10 cellular contexts compared by ENCODE assay signal in the genomic region with DNA sequence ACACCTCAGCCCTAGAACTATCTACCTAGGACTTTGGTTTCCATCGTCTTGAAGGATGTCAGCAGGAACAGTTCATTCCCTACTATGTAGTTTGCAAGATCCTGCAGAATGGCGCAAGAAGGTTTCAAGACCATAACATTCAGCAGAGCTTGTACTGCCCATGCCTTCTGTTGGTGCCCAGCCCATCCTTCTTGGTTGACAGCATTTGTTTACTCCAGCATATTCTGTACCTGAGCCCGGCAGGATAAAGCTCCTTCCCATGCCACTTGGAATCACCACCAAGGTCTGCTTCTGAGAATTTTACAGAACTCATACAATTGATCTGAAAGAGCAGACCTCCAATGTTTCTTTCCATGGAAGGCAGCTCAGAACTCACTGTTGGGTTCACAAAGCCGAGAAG.
DNase-seq lines count a peak whose midpoint lies in the region; ATAC-seq and TF ChIP-seq lines count a peak whose summit lies in the region.
"Had no signal": no experiment of that assay in that cellular context is flagged by ENCODE, and none has a peak within 500 bp of the region (broad histone marks: within the 10 kb centered on the region; RNA-seq: fewer than 3 reads in every experiment).

No MANE protein-coding gene starts in this region.

- BruUV-seq in PC-3 (replicated peaks; lab: Mats Ljungman, UMichigan), result no TSS peak

- no peak overlapping the region for H3K4me3 Mint-ChIP-seq in activated naive CD8-positive, alpha-beta T cell treated with anti-CD3 and anti-CD28 coated beads for 36 hours

- DNase-seq in right atrium auricular region (ENCODE audit: low spot score) (no peak), Right ventricle myocardium inferior (ENCODE audit: missing footprints) (no peak), upper lobe of right lung (no peak), SKM-1 (lab: John Stamatoyannopoulos, UW; ENCODE audit: unreplicated experiment) (no peak), PC-3 (no peak)
- no peak for DNase-seq in activated naive CD8-positive, alpha-beta T cell treated with anti-CD3 and anti-CD28 coated beads for 36 hours
- DNase-seq: NCI-H524, small intestine had no signal

- CTCF ChIA-PET in PC-3 (lab: Charles Lee), result no interaction called here

- H3K4me3 ChIP-seq in right atrium auricular region (peak overlapping the region; percentile 30 to 62), muscle layer of duodenum (ENCODE audit: low read depth in 1 of 2, low read length in 2 of 2) (peak overlapping the region; percentile 69 to 77), upper lobe of right lung (peak overlapping the region; percentile 58), PC-3 (ENCODE audit: low read length) (no peak overlapping the region)

- intact Hi-C loops in Right ventricle myocardium inferior (cut with DNase I), result no loop called here
- intact Hi-C loops in upper lobe of right lung (cut with DNase I), result no loop called here
- intact Hi-C loops in PC-3 (cut with micrococcal nuclease), result no loop called here

- peaks cover 8% of the 10 kb centered on the region for H3F3A ChIP-seq in PC-3 (ENCODE audit: low read length, unreplicated experiment)

- H3K4me1 Mint-ChIP-seq in activated naive CD8-positive, alpha-beta T cell treated with anti-CD3 and anti-CD28 coated beads for 36 hours, result peaks cover 75% of the 10 kb centered on the region

- no peak overlapping the region for H3K9ac ChIP-seq in PC-3 (ENCODE audit: low read length)

- H3K27ac ChIP-seq in right atrium auricular region (peak overlapping the region; percentile 97 to 98), muscle layer of duodenum (ENCODE audit: low read length) (peak overlapping the region; percentile 96), upper lobe of right lung (no peak overlapping the region), PC-3 (ENCODE audit: low read length) (no peak overlapping the region)

- no peaks in the 10 kb centered on the region for H3K27me3 ChIP-seq in right atrium auricular region
- H3K27me3 ChIP-seq in muscle layer of duodenum (ENCODE audit: low read depth, low read length), result no peaks in the 10 kb centered on the region
- H3K27me3 ChIP-seq in upper lobe of right lung, result no peaks in the 10 kb centered on the region
- no peaks in the 10 kb centered on the region for H3K27me3 ChIP-seq in PC-3 (ENCODE audit: low read length)

- TF ChIP-seq CTCF in right atrium auricular region (IDR thresholded peaks at IDR 0.05) (no peak), upper lobe of right lung (IDR thresholded peaks at IDR 0.05) (no peak), PC-3 (conservative IDR thresholded peaks at IDR 0.05; ENCODE audit: low read depth, low read length) (no peak)

- no peaks in the 10 kb centered on the region for H3K9me3 ChIP-seq in right atrium auricular region
- no peaks in the 10 kb centered on the region for H3K9me3 ChIP-seq in muscle layer of duodenum (ENCODE audit: control insufficient read depth in 1 of 2, low read length in 2 of 2)
- no peaks in the 10 kb centered on the region for H3K9me3 ChIP-seq in upper lobe of right lung
- H3K9me3 ChIP-seq in PC-3 (ENCODE audit: low read length), result no peaks in the 10 kb centered on the region

- H4K20me1 ChIP-seq in PC-3 (ENCODE audit: low read length), result no peaks in the 10 kb centered on the region

- POLR2A ChIA-PET in PC-3 (lab: Charles Lee; ENCODE audit: unreplicated experiment), result no interaction called here

- H3K4me2 ChIP-seq in PC-3 (ENCODE audit: low read length), result no peak overlapping the region

- peak overlapping the region; percentile 98 for H3K27ac Mint-ChIP-seq in activated naive CD8-positive, alpha-beta T cell treated with anti-CD3 and anti-CD28 coated beads for 36 hours

- H2AFZ ChIP-seq in PC-3 (ENCODE audit: low read length), result no peak overlapping the region

- no peaks in the 10 kb centered on the region for H3K27me3 Mint-ChIP-seq in activated naive CD8-positive, alpha-beta T cell treated with anti-CD3 and anti-CD28 coated beads for 36 hours

- no peak for ATAC-seq in Right ventricle myocardium inferior
- ATAC-seq in upper lobe of right lung, result no peak
- no peak for ATAC-seq in GM21381 (IDR thresholded peaks at IDR 0.05; ENCODE audit: unreplicated experiment)
- ATAC-seq in PC-3, result no peak

- H3K4me1 ChIP-seq in right atrium auricular region (peaks cover 0 to 76% of the 10 kb centered on the region in 2 donors), muscle layer of duodenum (ENCODE audit: control insufficient read depth in 1 of 2, insufficient read depth in 2 of 2, low read length in 2 of 2) (peaks cover 24 to 30% of the 10 kb centered on the region in 2 donors), upper lobe of right lung (peaks cover 46% of the 10 kb centered on the region), PC-3 (ENCODE audit: insufficient read depth, low read length) (peaks cover 56% of the 10 kb centered on the region)

- H3K9me3 Mint-ChIP-seq in activated naive CD8-positive, alpha-beta T cell treated with anti-CD3 and anti-CD28 coated beads for 36 hours, result no peaks in the 10 kb centered on the region

- H3K9me2 ChIP-seq in PC-3 (replicated peaks; ENCODE audit: low read length), result no peaks in the 10 kb centered on the region

- H3K79me2 ChIP-seq in PC-3 (ENCODE audit: low read length), result peaks cover 44% of the 10 kb centered on the region

- H3K36me3 ChIP-seq in right atrium auricular region (peaks cover 37% of the 10 kb centered on the region), muscle layer of duodenum (ENCODE audit: control insufficient read depth in 1 of 2, insufficient read depth in 2 of 2, low read length in 2 of 2) (peaks cover 15 to 51% of the 10 kb centered on the region in 2 donors), upper lobe of right lung (peaks cover 23% of the 10 kb centered on the region), PC-3 (ENCODE audit: low read depth, low read length) (peaks cover 24% of the 10 kb centered on the region)

- peaks cover 77% of the 10 kb centered on the region for H3K36me3 Mint-ChIP-seq in activated naive CD8-positive, alpha-beta T cell treated with anti-CD3 and anti-CD28 coated beads for 36 hours

Comparison
In these comparisons a context has a peak if more than half of its experiments do, and no peak if none do; other contexts are left out.
1. H3K27ac ChIP-seq: peak in right atrium auricular region (2 of 2) and muscle layer of duodenum (single experiment); none in upper lobe of right lung (single experiment) and PC-3 (single experiment).